In genomic region chr12:24127919-24128721, GRCh38 we compare ENCODE assay signal across 12 cellular contexts.
A peak's percentile ranks its signal among the peaks of the same experiment; 100 is the strongest.
DNase-seq lines count a peak whose midpoint lies in the region; ATAC-seq and TF ChIP-seq lines count a peak whose summit lies in the region.
"Had no signal": no experiment of that assay in that cellular context is flagged by ENCODE, and none has a peak within 500 bp of the region (broad histone marks: within the 10 kb centered on the region; RNA-seq: fewer than 3 reads in every experiment).

No MANE protein-coding gene starts in this region.

- DNase-seq in GM06990 (ENCODE audit: extremely low read depth, insufficient read length) (peak; percentile 41), LoVo (ENCODE audit: low spot score) (no peak), NCI-H1092 treated with DMSO at 0.1 percent for 48 hours (lab: John Stamatoyannopoulos, UW) (no peak), EL (no peak), epidermal melanocyte (ENCODE audit: insufficient read length, low spot score) (no peak)
- DNase-seq: Peyer's patch; stimulated activated CD4-positive, alpha-beta T cell treated with anti-CD3 and anti-CD28 coated beads, Interleukin-15, amount 100 ng/mL, for 24 hours; stimulated activated naive CD4-positive, alpha-beta T cell treated with Interleukin-2 at 50 U/mL for 16 hours had no signal

- peak; percentile 95 for ATAC-seq in GM19324 (IDR thresholded peaks at IDR 0.05; ENCODE audit: low FRiP score, unreplicated experiment)
- ATAC-seq in HG02623 (IDR thresholded peaks at IDR 0.05; ENCODE audit: unreplicated experiment): peak; percentile 93
- ATAC-seq in HG03439 (IDR thresholded peaks at IDR 0.05; ENCODE audit: unreplicated experiment): peak; percentile 98
- ATAC-seq: natural killer cell treated with Interleukin-12 subunit alpha and Interleukin-12 subunit beta and Interleukin-15 and Interleukin-18, amount 100 ng/mL, for 72 hours had no signal

- H3K27me3 ChIP-seq in GM06990 (replicated peaks; ENCODE audit: control insufficient read depth, insufficient read depth, low read length): no peaks in the 10 kb centered on the region
- H3K27me3 ChIP-seq: Peyer's patch had no signal

- no peaks in the 10 kb centered on the region for H3K36me3 ChIP-seq in GM06990 (ENCODE audit: control insufficient read depth, insufficient read depth, low read length)
- H3K36me3 ChIP-seq: Peyer's patch had no signal

- H3K4me3 ChIP-seq in GM06990 (replicated peaks; ENCODE audit: low read depth, low read length): no peak overlapping the region
- H3K4me3 ChIP-seq: Peyer's patch had no signal

- TF ChIP-seq CTCF in GM06990 (IDR thresholded peaks at IDR 0.05; ENCODE audit: insufficient read depth, low read length, poor library complexity, severe bottlenecking): no peak
